In the genomic region with DNA sequence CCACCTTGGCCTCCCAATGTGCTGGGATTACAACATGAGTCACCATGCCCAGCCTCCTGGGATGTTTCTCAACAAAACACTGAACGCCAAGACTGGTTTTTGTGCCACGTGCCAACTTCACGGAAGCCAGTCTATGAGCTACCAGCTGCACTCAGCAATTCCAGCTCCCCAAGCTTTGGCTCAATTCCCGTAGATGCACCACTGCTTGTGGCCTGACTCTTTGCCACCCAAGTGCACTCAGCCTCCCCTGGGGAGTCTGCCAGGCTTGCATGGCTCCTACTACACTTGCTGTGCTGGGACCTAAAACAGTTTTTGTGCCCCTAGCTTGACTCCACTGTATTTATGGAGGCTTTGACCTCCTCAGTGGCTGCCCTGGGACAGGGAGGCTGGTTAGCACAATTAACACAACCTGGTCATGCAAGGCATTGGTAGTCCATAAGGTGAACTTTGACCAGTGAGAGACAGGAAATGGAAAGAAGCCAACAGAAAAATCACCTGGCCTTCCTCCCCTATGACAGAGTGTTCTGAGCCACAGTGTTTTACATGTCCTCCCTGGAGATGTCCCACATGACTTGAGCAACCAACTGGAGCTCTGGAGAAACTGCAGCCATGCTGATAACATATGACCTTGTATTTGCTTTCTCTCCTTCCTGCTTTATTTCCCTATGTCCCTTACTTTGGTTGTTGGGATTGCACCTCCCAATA, we compare ENCODE assay signal across 1 cellular context.
TF ChIP-seq lines count a peak whose summit lies in the region.

No MANE protein-coding gene starts in this region.

TF ChIP-seq in SK-N-SH treated with all-trans-retinoic acid at 6 μM for 48 hours, 23 proteins besides CTCF, POLR2A, EP300 and RAD21 (continued from another document):
- no peak for TF ChIP-seq TSHZ2 (CRISPR knock-in tag; IDR thresholded peaks at IDR 0.05)
- TF ChIP-seq CSDC2 (CRISPR knock-in tag; IDR thresholded peaks at IDR 0.05) = no peak
- TF ChIP-seq ZC3H10 (CRISPR knock-in tag; IDR thresholded peaks at IDR 0.05) = no peak
- TF ChIP-seq ZNF565 (CRISPR knock-in tag; conservative IDR thresholded peaks at IDR 0.05; ENCODE audit: low read depth) = no peak
